Comparison of ENCODE assay signal across 23 cellular contexts in the genomic region with DNA sequence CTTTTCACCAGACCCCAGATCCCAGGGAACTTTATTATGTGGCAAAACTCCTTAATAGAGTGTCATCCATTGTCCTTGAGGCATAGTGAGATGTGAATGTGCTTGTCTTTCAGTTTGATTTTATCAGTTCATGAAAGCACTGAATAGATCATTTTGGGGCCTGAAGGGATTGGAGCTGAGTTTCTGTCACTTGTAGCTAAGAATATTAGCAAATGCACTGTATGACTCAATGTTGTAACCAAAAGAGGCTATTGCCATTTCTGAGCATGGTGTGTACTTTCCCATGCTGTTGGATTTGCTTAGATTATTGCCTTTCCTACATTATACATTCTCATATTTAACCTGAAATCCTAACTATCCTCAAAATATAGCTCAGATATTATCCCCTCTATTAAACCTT.
"Had no signal": no experiment of that assay in that cellular context is flagged by ENCODE, and none has a peak within 500 bp of the region (broad histone marks: within the 10 kb centered on the region; RNA-seq: fewer than 3 reads in every experiment).

No MANE protein-coding gene starts in this region.

- H3K9me3 ChIP-seq: prostate gland, spleen, upper lobe of right lung had no signal

- H3K27ac ChIP-seq: prostate gland, spleen, upper lobe of right lung had no signal

- H3K36me3 ChIP-seq: neural progenitor cell, prostate gland, spleen, upper lobe of right lung had no signal

- FAIRE-seq: endometrium, frontal cortex had no signal

- ATAC-seq: activated T-cell treated with anti-CD3 and anti-CD28 coated beads, Interleukin-2, amount 50 U/mL, for 72 hours; left colon; naive thymus-derived CD4-positive, alpha-beta T cell; stimulated activated naive CD8-positive, alpha-beta T cell treated with anti-CD3 and anti-CD28 coated beads, Interleukin-15, Interleukin-2, amounts not matched to agents 100 U/mL and 50 U/mL, for 24 hours; T-helper 17 cell; upper lobe of right lung had no signal

- H3K36me3 Mint-ChIP-seq: activated CD4-positive, alpha-beta memory T cell treated with anti-CD3 and anti-CD28 coated beads for 36 hours; activated naive CD8-positive, alpha-beta T cell treated with anti-CD3 and anti-CD28 coated beads, Interleukin-2, amount 10 ng/mL, durations not matched to agents 7 days and 5 days; naive thymus-derived CD4-positive, alpha-beta T cell; neural progenitor cell had no signal

- H3K9me3 Mint-ChIP-seq: activated CD4-positive, alpha-beta memory T cell treated with anti-CD3 and anti-CD28 coated beads for 36 hours; activated naive CD4-positive, alpha-beta T cell treated with anti-CD3 and anti-CD28 coated beads for 36 hours; activated naive CD8-positive, alpha-beta T cell treated with anti-CD3 and anti-CD28 coated beads, Interleukin-2, amount 10 ng/mL, durations not matched to agents 7 days and 5 days; activated T-cell treated with anti-CD3 and anti-CD28 coated beads, Interleukin-2, amount 50 U/mL, for 72 hours; neural progenitor cell had no signal

- H3K27ac Mint-ChIP-seq: activated CD4-positive, alpha-beta memory T cell treated with anti-CD3 and anti-CD28 coated beads for 36 hours; activated naive CD4-positive, alpha-beta T cell treated with anti-CD3 and anti-CD28 coated beads for 36 hours; activated naive CD8-positive, alpha-beta T cell treated with anti-CD3 and anti-CD28 coated beads, Interleukin-2, amount 10 ng/mL, durations not matched to agents 7 days and 5 days; activated T-cell treated with anti-CD3 and anti-CD28 coated beads, Interleukin-2, amount 50 U/mL, for 72 hours; naive thymus-derived CD4-positive, alpha-beta T cell; neural progenitor cell; T-helper 17 cell had no signal

- H3K9ac ChIP-seq: neural progenitor cell had no signal

- H3K27me3 Mint-ChIP-seq: activated CD4-positive, alpha-beta memory T cell treated with anti-CD3 and anti-CD28 coated beads for 36 hours; activated naive CD8-positive, alpha-beta T cell treated with anti-CD3 and anti-CD28 coated beads, Interleukin-2, amount 10 ng/mL, durations not matched to agents 7 days and 5 days had no signal

- H3K4me3 ChIP-seq: coronary artery, neural progenitor cell, prostate gland, spleen, upper lobe of right lung had no signal

- DNase-seq: activated CD4-positive, alpha-beta memory T cell treated with anti-CD3 and anti-CD28 coated beads for 36 hours; activated CD4-positive, alpha-beta T cell treated with anti-CD3 and anti-CD28 coated beads for 48 hours; activated effector memory CD4-positive, alpha-beta T cell treated with Interleukin-2 at 50 U/mL for 16 hours; activated naive CD4-positive, alpha-beta T cell treated with anti-CD3 and anti-CD28 coated beads for 36 hours; activated naive CD8-positive, alpha-beta T cell treated with anti-CD3 and anti-CD28 coated beads, Interleukin-2, amount 10 ng/mL, durations not matched to agents 7 days and 5 days; activated T-cell treated with anti-CD3 and anti-CD28 coated beads, Interleukin-2, amount 50 U/mL, for 72 hours; amniotic stem cell; cerebellar nuclear complex; glutamatergic neuron; hippocampal formation; islet precursor cell; left colon; naive thymus-derived CD4-positive, alpha-beta T cell; spleen; stimulated activated CD4-positive, alpha-beta T cell treated with anti-CD3 and anti-CD28 coated beads, Interleukin-4, amount 100 ng/mL, for 4 hours; stimulated activated naive CD8-positive, alpha-beta T cell treated with anti-CD3 and anti-CD28 coated beads, Interleukin-15, Interleukin-2, amounts not matched to agents 100 U/mL and 50 U/mL, for 24 hours; T-helper 17 cell; upper lobe of right lung had no signal

- H3K4me3 Mint-ChIP-seq: activated CD4-positive, alpha-beta memory T cell treated with anti-CD3 and anti-CD28 coated beads for 36 hours; activated naive CD4-positive, alpha-beta T cell treated with anti-CD3 and anti-CD28 coated beads for 36 hours; activated naive CD8-positive, alpha-beta T cell treated with anti-CD3 and anti-CD28 coated beads, Interleukin-2, amount 10 ng/mL, durations not matched to agents 7 days and 5 days; activated T-cell treated with anti-CD3 and anti-CD28 coated beads, Interleukin-2, amount 50 U/mL, for 72 hours; naive thymus-derived CD4-positive, alpha-beta T cell; neural progenitor cell; T-helper 17 cell had no signal

- H3K4me1 ChIP-seq: prostate gland, spleen had no signal

- H2AFZ ChIP-seq: neural progenitor cell had no signal

- H3K27me3 ChIP-seq: neural progenitor cell, spleen, upper lobe of right lung had no signal

- H3K4me1 Mint-ChIP-seq: activated naive CD8-positive, alpha-beta T cell treated with anti-CD3 and anti-CD28 coated beads, Interleukin-2, amount 10 ng/mL, durations not matched to agents 7 days and 5 days; naive thymus-derived CD4-positive, alpha-beta T cell; T-helper 17 cell had no signal
